In genomic region chr14:84937449-84937848, GRCh38 we compare ENCODE assay signal across 22 cellular contexts.
A peak's percentile ranks its signal among the peaks of the same experiment; 100 is the strongest.
DNase-seq lines count a peak whose midpoint lies in the region; ATAC-seq and TF ChIP-seq lines count a peak whose summit lies in the region.
"Had no signal": no experiment of that assay in that cellular context is flagged by ENCODE, and none has a peak within 500 bp of the region (broad histone marks: within the 10 kb centered on the region; RNA-seq: fewer than 3 reads in every experiment).

No MANE protein-coding gene starts in this region.

- ATAC-seq in HG03159 (IDR thresholded peaks at IDR 0.05; ENCODE audit: unreplicated experiment) (no peak), HG02610 (IDR thresholded peaks at IDR 0.05; ENCODE audit: unreplicated experiment) (no peak)
- ATAC-seq: HCT116 had no signal

- POLR2A ChIA-PET in A673 (lab: Charles Lee; ENCODE audit: low non-redundant PET), result no interaction called here

- H3K9me3 ChIP-seq in A673 (ENCODE audit: low read depth, low read length, poor library complexity, severe bottlenecking), result no peaks in the 10 kb centered on the region
- H3K9me3 ChIP-seq: BLaER1 treated with 17β-estradiol and CSF1 and Interleukin-3, amounts not matched to agents 10 nM and 100 nM; Caco-2; SK-N-SH had no signal

- no peaks in the 10 kb centered on the region for H3K27me3 ChIP-seq in A673 (replicated peaks; ENCODE audit: insufficient read depth, low read depth, low read length, poor library complexity)
- H3K27me3 ChIP-seq: BLaER1 treated with 17β-estradiol and CSF1 and Interleukin-3, amounts not matched to agents 10 nM and 100 nM had no signal

- H3K4me3 ChIP-seq in A673 (ENCODE audit: low read depth, low read length, poor library complexity, severe bottlenecking), result no peak overlapping the region
- no peak overlapping the region for H3K4me3 ChIP-seq in choroid plexus epithelial cell (ENCODE audit: low read depth, low read length)
- H3K4me3 ChIP-seq: BLaER1 treated with 17β-estradiol and CSF1 and Interleukin-3, amounts not matched to agents 10 nM and 100 nM; PC-9 had no signal

- CTCF ChIA-PET in A673 (lab: Charles Lee), result no interaction called here

- no TSS peak for BruUV-seq in A673 (replicated peaks; lab: Mats Ljungman, UMichigan)

- TF ChIP-seq CTCF in A673 (conservative IDR thresholded peaks at IDR 0.05; ENCODE audit: low read depth, low read length) (no peak), choroid plexus epithelial cell (conservative IDR thresholded peaks at IDR 0.05; ENCODE audit: low read depth, low read length) (no peak)

- H3K4me1 ChIP-seq in A673 (ENCODE audit: insufficient read depth, low read length, poor library complexity, severe bottlenecking), result peaks cover 7% of the 10 kb centered on the region
- H3K4me1 ChIP-seq: BLaER1 treated with 17β-estradiol and CSF1 and Interleukin-3, amounts not matched to agents 10 nM and 100 nM; Caco-2 had no signal

- intact Hi-C loops in A673 (cut with micrococcal nuclease; ENCODE audit: unreplicated experiment), result no loop called here

- DNase-seq in DMS 273 (lab: John Stamatoyannopoulos, UW; ENCODE audit: unreplicated experiment) (peak; percentile 4), DMS 273 treated with DMSO at 0.1 percent for 48 hours (lab: John Stamatoyannopoulos, UW) (no peak), A673 (ENCODE audit: low spot score) (peak; percentile 45), NCI-H2171 (lab: John Stamatoyannopoulos, UW) (peak; percentile 79), choroid plexus epithelial cell (ENCODE audit: low read depth) (peak; percentile 10), mesenteric fat pad (ENCODE audit: low spot score) (no peak)
- DNase-seq: Caco-2; CD4-positive, alpha-beta memory T cell; EL; Karpas-422; NCI-H1417; NCI-H187 treated with DMSO at 0.1 percent for 48 hours; NCI-H526 treated with DMSO at 0.1 percent for 48 hours; PC-9; RPMI8226; SIG-M5; SK-N-SH had no signal

- no peak overlapping the region for H3K27ac ChIP-seq in A673 (ENCODE audit: low read depth, low read length, poor library complexity, severe bottlenecking)
- H3K27ac ChIP-seq: 22Rv1; BLaER1 treated with 17β-estradiol and CSF1 and Interleukin-3, amounts not matched to agents 10 nM and 100 nM; PC-9 had no signal

- no peaks in the 10 kb centered on the region for H3K36me3 ChIP-seq in A673 (ENCODE audit: insufficient read depth, low read length, poor library complexity, severe bottlenecking)
- H3K36me3 ChIP-seq: BLaER1 treated with 17β-estradiol and CSF1 and Interleukin-3, amounts not matched to agents 10 nM and 100 nM had no signal

Comparison
In these comparisons a context has a peak if more than half of its experiments do, and no peak if none do; other contexts are left out.
1. DNase-seq: peak in DMS 273 (single experiment), A673 (single experiment), NCI-H2171 (single experiment) and choroid plexus epithelial cell (single experiment); none in DMS 273 treated with DMSO at 0.1 percent for 48 hours (single experiment) and mesenteric fat pad (single experiment).